Comparison of ENCODE assay signal across 17 cellular contexts in genomic region chr7:138729444-138729843, GRCh38. TPM values are rescaled to one million over a fixed set of nuclear protein-coding genes. Genes with fewer than 3 reads are reported as not detected.
DNase-seq lines count a peak whose midpoint lies in the region; FAIRE-seq lines count a peak whose summit lies in the region.
"Had no signal": no experiment of that assay in that cellular context is flagged by ENCODE, and none has a peak within 500 bp of the region (broad histone marks: within the 10 kb centered on the region; RNA-seq: fewer than 3 reads in every experiment).

No MANE protein-coding gene starts in this region.

- peak; percentile 54 for DNase-seq in M059J (ENCODE audit: low read depth)
- DNase-seq in astrocyte of the hippocampus (ENCODE audit: low read depth, low spot score): peak; percentile 44
- peak; percentile 44 for DNase-seq in kidney glomerular epithelial cell (lab: John Stamatoyannopoulos, UW)
- peak; percentile 70 for DNase-seq in renal cortical epithelial cell (ENCODE audit: low read depth)
- no peak for DNase-seq in NCI-H2196 (lab: John Stamatoyannopoulos, UW; ENCODE audit: unreplicated experiment)
- no peak for DNase-seq in GF-D8 (lab: John Stamatoyannopoulos, UW)
- no peak for DNase-seq in HTR-8/SVneo (ENCODE audit: insufficient read length, low spot score)
- DNase-seq: NCI-H1048, NCI-H1436, NCI-H1930, NCI-H526 had no signal

- FAIRE-seq in HTR-8/SVneo (lab: Jason Lieb, UNC): no peak
- FAIRE-seq: GM12878, GM19239, H1 had no signal

RNA-seq across cellular contexts. Expression of gene SVOPL, which starts 28.3 kb away (rescaled TPM):
- not detected in 2 replicates for total RNA-seq in M059J (2014; rRNA removed; shearing (Covaris generic))
- under 0.01 and 0.05 TPM in 2 replicates for total RNA-seq in renal cortical epithelial cell
- total RNA-seq: B cell, Daoy, GM12878, SK-MEL-5 had no signal

Comparison
In these comparisons a context has a peak if more than half of its experiments do, and no peak if none do; other contexts are left out.
1. DNase-seq: peak in M059J (single experiment), astrocyte of the hippocampus (single experiment), kidney glomerular epithelial cell (single experiment) and renal cortical epithelial cell (single experiment); none in NCI-H2196 (single experiment), GF-D8 (single experiment) and HTR-8/SVneo (single experiment).